Comparison of ENCODE assay signal across 1 cellular context in genomic region chr4:38896940-38897339, GRCh38.
TF ChIP-seq lines count a peak whose summit lies in the region.

No MANE protein-coding gene starts in this region.

TF ChIP-seq in IMR-90, 13 proteins besides CTCF, POLR2A, EP300 and RAD21 (continued from another document):
- TF ChIP-seq BHLHE40 (IDR thresholded peaks at IDR 0.05; ENCODE audit: low read depth, low read length) (no peak), RFX5 (IDR thresholded peaks at IDR 0.05; ENCODE audit: low read depth, low read length) (no peak), USF2 (IDR thresholded peaks at IDR 0.05; ENCODE audit: low read depth, low read length) (no peak), CHD1 (IDR thresholded peaks at IDR 0.05; ENCODE audit: low read depth, low read length) (no peak), MXI1 (IDR thresholded peaks at IDR 0.05; ENCODE audit: borderline replicate concordance, low read depth, low read length) (no peak)
